24 cellular contexts compared by ENCODE assay signal in genomic region chr4:187357045-187357643, GRCh38.
"Had no signal": no experiment of that assay in that cellular context is flagged by ENCODE, and none has a peak within 500 bp of the region (broad histone marks: within the 10 kb centered on the region; RNA-seq: fewer than 3 reads in every experiment).

No MANE protein-coding gene starts in this region.

- H3K9me3 ChIP-seq: esophagus squamous epithelium, gastrocnemius medialis, tibial artery had no signal

- H3K4me3 ChIP-seq: esophagus squamous epithelium, gastrocnemius medialis, tibial artery had no signal

- H3K27ac Mint-ChIP-seq: activated naive CD8-positive, alpha-beta T cell treated with anti-CD3 and anti-CD28 coated beads for 36 hours; activated T-helper 2 cell treated with anti-CD3 and anti-CD28 coated beads, Interferon-gamma antibody, Interleukin-2, Interleukin-4, amounts not matched to agents 10 μg/mL and 5 μg/mL and 100 μg/mL, durations not matched to agents 14 hours and 24 hours and 36 hours; endodermal cell; memory B cell; stimulated activated effector memory CD8-positive, alpha-beta T cell treated with anti-CD3 and anti-CD28 coated beads, Interleukin-12 subunit alpha, Interleukin-12 subunit beta, amount 100 ng/mL, for 72 hours; stimulated activated naive CD8-positive, alpha-beta T cell treated with anti-CD3 and anti-CD28 coated beads, Interleukin-15, amount 100 ng/mL, for 72 hours; T-helper 2 cell treated with Interferon-gamma antibody and Interleukin-4, amounts not matched to agents 5 μg/mL and 100 μg/mL, for 36 hours had no signal

- H3K36me3 ChIP-seq: esophagus squamous epithelium, gastrocnemius medialis, tibial artery, WERI-Rb-1 had no signal

- H3K27me3 ChIP-seq: esophagus squamous epithelium, gastrocnemius medialis, tibial artery had no signal

- H3K4me3 Mint-ChIP-seq: activated naive CD8-positive, alpha-beta T cell treated with anti-CD3 and anti-CD28 coated beads for 36 hours; activated T-cell treated with anti-CD3 and anti-CD28 coated beads, Interleukin-2, amount 50 U/mL, for 4 hours; endodermal cell; memory B cell; nephron; stimulated activated effector memory CD8-positive, alpha-beta T cell treated with anti-CD3 and anti-CD28 coated beads, Interleukin-12 subunit alpha, Interleukin-12 subunit beta, amount 100 ng/mL, for 72 hours; stimulated activated naive CD8-positive, alpha-beta T cell treated with anti-CD3 and anti-CD28 coated beads, Interleukin-15, amount 100 ng/mL, for 72 hours; T-helper 2 cell treated with Interferon-gamma antibody and Interleukin-4, amounts not matched to agents 5 μg/mL and 100 μg/mL, for 36 hours had no signal

- H3K4me1 Mint-ChIP-seq: activated naive CD8-positive, alpha-beta T cell treated with anti-CD3 and anti-CD28 coated beads for 36 hours; endodermal cell; memory B cell; stimulated activated effector memory CD8-positive, alpha-beta T cell treated with anti-CD3 and anti-CD28 coated beads, Interleukin-12 subunit alpha, Interleukin-12 subunit beta, amount 100 ng/mL, for 72 hours; stimulated activated naive CD8-positive, alpha-beta T cell treated with anti-CD3 and anti-CD28 coated beads, Interleukin-15, amount 100 ng/mL, for 72 hours had no signal

- H3K36me3 Mint-ChIP-seq: activated naive CD8-positive, alpha-beta T cell treated with anti-CD3 and anti-CD28 coated beads for 36 hours; memory B cell; stimulated activated effector memory CD8-positive, alpha-beta T cell treated with anti-CD3 and anti-CD28 coated beads, Interleukin-12 subunit alpha, Interleukin-12 subunit beta, amount 100 ng/mL, for 72 hours had no signal

- H3K27ac ChIP-seq: esophagus squamous epithelium, gastrocnemius medialis, parathyroid adenoma, tibial artery, WERI-Rb-1 had no signal

- ATAC-seq: activated T-cell treated with anti-CD3 and anti-CD28 coated beads, Interleukin-2, amount 50 U/mL, for 4 hours; gastrocnemius medialis; right cardiac atrium; stimulated activated effector memory CD8-positive, alpha-beta T cell treated with anti-CD3 and anti-CD28 coated beads, Interleukin-12 subunit alpha, Interleukin-12 subunit beta, amount 100 ng/mL, for 72 hours; stimulated activated naive CD8-positive, alpha-beta T cell treated with anti-CD3 and anti-CD28 coated beads, Interleukin-15, amount 100 ng/mL, for 72 hours had no signal

- H3K4me1 ChIP-seq: esophagus squamous epithelium, gastrocnemius medialis, parathyroid adenoma, tibial artery had no signal

- H3K27me3 Mint-ChIP-seq: activated naive CD8-positive, alpha-beta T cell treated with anti-CD3 and anti-CD28 coated beads for 36 hours; memory B cell; stimulated activated naive CD8-positive, alpha-beta T cell treated with anti-CD3 and anti-CD28 coated beads, Interleukin-15, amount 100 ng/mL, for 72 hours had no signal

- DNase-seq: activated CD4-positive, alpha-beta T cell treated with anti-CD3 and anti-CD28 coated beads for 1 hour; activated CD4-positive, alpha-beta T cell treated with anti-CD3 and anti-CD28 coated beads, Interleukin-2, amount 50 U/mL, for 1 hour; activated CD8-positive, alpha-beta memory T cell treated with anti-CD3 and anti-CD28 coated beads, Interleukin-2, amount 50 U/mL, for 4 hours; activated naive CD4-positive, alpha-beta T cell; activated naive CD8-positive, alpha-beta T cell treated with anti-CD3 and anti-CD28 coated beads for 36 hours; activated T-cell treated with anti-CD3 and anti-CD28 coated beads, Interleukin-2, amount 50 U/mL, for 4 hours; central memory CD4-positive, alpha-beta T cell; endodermal cell; esophagus squamous epithelium; gastrocnemius medialis; hippocampal formation; kidney glomerular epithelial cell; nucleus accumbens; right cardiac atrium; stimulated activated CD4-positive, alpha-beta T cell treated with anti-CD3 and anti-CD28 coated beads, Interleukin-1b, Interleukin-23, amount 100 ng/mL, for 48 hours; stimulated activated naive CD8-positive, alpha-beta T cell treated with anti-CD3 and anti-CD28 coated beads, Interleukin-15, amount 100 ng/mL, for 72 hours; tibial artery; WERI-Rb-1 had no signal

- H3K9me3 Mint-ChIP-seq: activated naive CD8-positive, alpha-beta T cell treated with anti-CD3 and anti-CD28 coated beads for 36 hours; endodermal cell had no signal
